In the genomic region with DNA sequence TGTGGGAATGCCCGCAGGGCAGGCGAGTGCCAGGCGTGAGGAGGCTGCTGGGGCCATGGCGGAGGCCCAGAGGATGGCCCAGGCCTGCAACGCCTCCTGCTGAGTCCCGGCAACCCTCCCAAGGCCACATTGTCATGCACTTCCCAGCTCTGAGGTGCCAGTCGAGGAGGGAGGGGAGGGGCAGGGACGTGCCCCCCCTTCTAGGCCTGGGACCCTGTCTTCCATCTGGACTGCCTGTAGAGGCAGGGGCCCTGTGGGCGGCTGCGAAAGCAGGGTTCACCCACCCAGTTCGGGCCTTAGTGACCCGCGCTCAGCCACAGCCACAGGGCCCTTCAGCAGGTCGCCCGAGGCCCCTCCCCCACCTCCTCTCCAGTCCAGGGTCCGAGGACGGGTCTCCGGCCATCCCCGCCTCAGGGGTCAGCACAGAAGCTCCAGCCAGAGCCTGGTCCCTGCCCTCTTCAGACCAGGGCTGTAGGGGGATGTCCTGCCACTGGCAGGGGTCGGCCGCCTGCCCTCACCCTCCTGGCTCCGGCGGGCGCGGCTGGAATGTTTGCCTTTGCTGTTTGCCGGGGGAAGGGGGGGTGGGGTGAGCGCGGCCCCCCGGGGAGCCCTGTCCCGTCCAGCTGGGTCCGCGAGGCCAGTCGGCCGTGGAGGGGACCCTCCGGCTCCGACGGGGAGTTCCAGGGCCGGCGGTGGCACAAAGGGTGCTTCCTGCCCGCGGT, we compare ENCODE assay signal across 1 cellular context.
TF ChIP-seq lines count a peak whose summit lies in the region.

No MANE protein-coding gene starts in this region.

TF ChIP-seq in K562, 482 proteins besides CTCF, POLR2A, EP300 and RAD21:
- TF ChIP-seq PHB (CRISPR knock-in tag; IDR thresholded peaks at IDR 0.05) (no peak), MEF2A (IDR thresholded peaks at IDR 0.05; ENCODE audit: control insufficient read depth, low read depth, low read length) (no peak), ZZZ3 (IDR thresholded peaks at IDR 0.05) (no peak), ZNF699 (CRISPR knock-in tag; IDR thresholded peaks at IDR 0.05; ENCODE audit: insufficient replicate concordance) (no peak), ZBTB7A (IDR thresholded peaks at IDR 0.05; ENCODE audit: borderline replicate concordance, control insufficient read depth, low read depth, low read length) (peak; percentile 25; the same call in 1 of the 2 replicates), SIX5 (IDR thresholded peaks at IDR 0.05; ENCODE audit: borderline replicate concordance in 1 of 2, insufficient read depth in 1 of 2, low read depth in 1 of 2, low read length in 2 of 2) (no peak), NFATC3 (IDR thresholded peaks at IDR 0.05) (no peak), MCM3 (IDR thresholded peaks at IDR 0.05) (no peak), RUNX1 (IDR thresholded peaks at IDR 0.05; ENCODE audit: low read depth) (no peak), PPARD (CRISPR knock-in tag; IDR thresholded peaks at IDR 0.05) (no peak), DACH1 (IDR thresholded peaks at IDR 0.05; ENCODE audit: partially characterized antibody) (no peak), ZC3H11A (IDR thresholded peaks at IDR 0.05; ENCODE audit: low read depth, low read length) (no peak), CSDE1 (IDR thresholded peaks at IDR 0.05) (no peak), LEF1 (IDR thresholded peaks at IDR 0.05) (no peak), C11orf30 (IDR thresholded peaks at IDR 0.05; ENCODE audit: low read depth) (no peak), ZNF778 (CRISPR knock-in tag; IDR thresholded peaks at IDR 0.05) (no peak), MITF (IDR thresholded peaks at IDR 0.05) (no peak), ZFP30 (CRISPR knock-in tag; IDR thresholded peaks at IDR 0.05; ENCODE audit: borderline replicate concordance) (no peak), ETS2 (tag; IDR thresholded peaks at IDR 0.05; ENCODE audit: borderline replicate concordance, poor library complexity, severe bottlenecking) (no peak)
- TF ChIP-seq, protein P1, sequence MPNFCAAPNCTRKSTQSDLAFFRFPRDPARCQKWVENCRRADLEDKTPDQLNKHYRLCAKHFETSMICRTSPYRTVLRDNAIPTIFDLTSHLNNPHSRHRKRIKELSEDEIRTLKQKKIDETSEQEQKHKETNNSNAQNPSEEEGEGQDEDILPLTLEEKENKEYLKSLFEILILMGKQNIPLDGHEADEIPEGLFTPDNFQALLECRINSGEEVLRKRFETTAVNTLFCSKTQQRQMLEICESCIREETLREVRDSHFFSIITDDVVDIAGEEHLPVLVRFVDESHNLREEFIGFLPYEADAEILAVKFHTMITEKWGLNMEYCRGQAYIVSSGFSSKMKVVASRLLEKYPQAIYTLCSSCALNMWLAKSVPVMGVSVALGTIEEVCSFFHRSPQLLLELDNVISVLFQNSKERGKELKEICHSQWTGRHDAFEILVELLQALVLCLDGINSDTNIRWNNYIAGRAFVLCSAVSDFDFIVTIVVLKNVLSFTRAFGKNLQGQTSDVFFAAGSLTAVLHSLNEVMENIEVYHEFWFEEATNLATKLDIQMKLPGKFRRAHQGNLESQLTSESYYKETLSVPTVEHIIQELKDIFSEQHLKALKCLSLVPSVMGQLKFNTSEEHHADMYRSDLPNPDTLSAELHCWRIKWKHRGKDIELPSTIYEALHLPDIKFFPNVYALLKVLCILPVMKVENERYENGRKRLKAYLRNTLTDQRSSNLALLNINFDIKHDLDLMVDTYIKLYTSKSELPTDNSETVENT (CRISPR knock-in tag; IDR thresholded peaks at IDR 0.05): peak; percentile 7; the same call in 1 of the 2 replicates
- TF ChIP-seq, protein P2, sequence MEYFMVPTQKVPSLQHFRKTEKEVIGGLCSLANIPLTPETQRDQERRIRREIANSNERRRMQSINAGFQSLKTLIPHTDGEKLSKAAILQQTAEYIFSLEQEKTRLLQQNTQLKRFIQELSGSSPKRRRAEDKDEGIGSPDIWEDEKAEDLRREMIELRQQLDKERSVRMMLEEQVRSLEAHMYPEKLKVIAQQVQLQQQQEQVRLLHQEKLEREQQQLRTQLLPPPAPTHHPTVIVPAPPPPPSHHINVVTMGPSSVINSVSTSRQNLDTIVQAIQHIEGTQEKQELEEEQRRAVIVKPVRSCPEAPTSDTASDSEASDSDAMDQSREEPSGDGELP (CRISPR knock-in tag; IDR thresholded peaks at IDR 0.05; ENCODE audit: borderline replicate concordance): peak; percentile 32; the same call in 1 of the 2 replicates
TF ChIP-seq in K562: peak in this region for 3.
